ENCODE assay signal across 9 cellular contexts in the genomic region with DNA sequence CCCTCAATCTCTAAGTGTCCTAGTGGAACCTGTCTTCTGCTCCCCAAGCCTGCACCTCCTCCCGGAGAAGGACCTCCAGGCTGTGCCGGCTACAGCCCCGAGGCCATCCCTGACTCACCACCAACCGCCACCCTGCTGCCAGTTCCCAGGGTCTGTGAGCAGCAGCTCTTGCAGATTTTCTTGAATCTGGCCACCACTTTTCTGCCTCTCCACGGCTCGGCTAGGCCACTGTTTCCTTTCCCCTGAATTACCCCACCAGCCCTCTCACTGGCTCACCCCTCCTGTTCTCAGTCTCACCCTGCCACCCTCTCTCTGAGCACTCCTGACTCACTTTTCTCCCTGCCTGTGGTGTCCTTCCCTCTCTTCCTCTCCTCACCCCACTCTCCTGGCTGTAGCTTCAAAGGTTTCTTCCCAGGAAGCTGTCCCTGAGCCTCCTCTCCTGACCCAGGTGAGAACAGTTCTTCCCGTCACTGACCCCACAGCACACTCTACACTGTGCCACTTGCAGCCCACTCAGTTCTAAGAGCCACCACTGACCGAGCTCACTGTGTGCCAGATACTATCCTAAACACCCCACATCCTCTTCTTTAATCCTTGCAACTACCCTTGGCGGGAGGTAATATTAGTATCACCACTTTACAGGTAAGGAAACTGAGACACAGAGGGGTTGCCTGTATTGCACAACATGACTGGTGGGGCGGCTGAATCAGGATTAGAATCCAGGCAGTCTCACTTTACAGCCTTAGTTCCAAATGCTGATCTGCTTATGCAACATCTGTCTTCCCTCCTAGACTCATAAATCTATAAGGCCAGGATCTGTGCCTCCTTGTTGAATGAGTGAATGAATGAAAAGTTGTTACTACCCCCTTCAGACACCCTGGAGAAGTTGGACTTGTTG.
DNase-seq lines count a peak whose midpoint lies in the region; ATAC-seq and TF ChIP-seq lines count a peak whose summit lies in the region.
"Had no signal": no experiment of that assay in that cellular context is flagged by ENCODE, and none has a peak within 500 bp of the region (broad histone marks: within the 10 kb centered on the region; RNA-seq: fewer than 3 reads in every experiment).

No MANE protein-coding gene starts in this region.

- no peak for ATAC-seq in Right ventricle myocardium inferior
- no peak for ATAC-seq in upper lobe of left lung (ENCODE audit: low FRiP score in 2 of 2)

- peaks cover 79% of the 10 kb centered on the region for H3K4me1 Mint-ChIP-seq in activated CD4-positive, alpha-beta memory T cell treated with anti-CD3 and anti-CD28 coated beads, Interleukin-2, amount 10 ng/mL, durations not matched to agents 7 days and 5 days

- H3K27me3 Mint-ChIP-seq in activated CD4-positive, alpha-beta memory T cell treated with anti-CD3 and anti-CD28 coated beads, Interleukin-2, amount 10 ng/mL, durations not matched to agents 7 days and 5 days, result no peaks in the 10 kb centered on the region

- no peak overlapping the region for H3K27ac ChIP-seq in right atrium auricular region
- peak overlapping the region; percentile 49 to 87 (median 66) for H3K27ac ChIP-seq in upper lobe of left lung

- peak overlapping the region; percentile 67 for H3K27ac Mint-ChIP-seq in activated CD4-positive, alpha-beta memory T cell treated with anti-CD3 and anti-CD28 coated beads, Interleukin-2, amount 10 ng/mL, durations not matched to agents 7 days and 5 days

- H3K4me1 ChIP-seq in right atrium auricular region (peaks cover 0 to 74% of the 10 kb centered on the region in 2 donors), upper lobe of left lung (peaks cover 61 to 81% (median 71%) of the 10 kb centered on the region in 4 donors)

- H3K9me3 ChIP-seq in right atrium auricular region, result no peaks in the 10 kb centered on the region
- H3K9me3 ChIP-seq in upper lobe of left lung, result no peaks in the 10 kb centered on the region

- no peaks in the 10 kb centered on the region for H3K9me3 Mint-ChIP-seq in activated CD4-positive, alpha-beta memory T cell treated with anti-CD3 and anti-CD28 coated beads, Interleukin-2, amount 10 ng/mL, durations not matched to agents 7 days and 5 days

- no peaks in the 10 kb centered on the region for H3K36me3 Mint-ChIP-seq in activated CD4-positive, alpha-beta memory T cell treated with anti-CD3 and anti-CD28 coated beads, Interleukin-2, amount 10 ng/mL, durations not matched to agents 7 days and 5 days (ENCODE audit: low read depth)

- H3K4me3 ChIP-seq in right atrium auricular region, result no peak overlapping the region
- no peak overlapping the region for H3K4me3 ChIP-seq in upper lobe of left lung

- POLR2A ChIA-PET in activated CD4-positive, alpha-beta memory T cell treated with anti-CD3 and anti-CD28 coated beads, Interleukin-2, amount 10 ng/mL, durations not matched to agents 7 days and 5 days (lab: Charles Lee), result interaction anchor here (0.7 to 1.1 kb wide), 2 partner anchors 26 to 29 kb away, joined by 3 to 4 read pairs; no protein-coding TSS in a partner anchor

- DNase-seq in Right ventricle myocardium inferior (ENCODE audit: missing footprints) (peak; percentile 11), right atrium auricular region (ENCODE audit: low spot score) (no peak), glomerular visceral epithelial cell (ENCODE audit: extremely low spot score) (peak; percentile 78), upper lobe of left lung (no peak), HT-29 (ENCODE audit: low spot score) (no peak), NCI-H1105 treated with DMSO at 0.1 percent for 48 hours (lab: John Stamatoyannopoulos, UW) (no peak)
- DNase-seq in activated CD4-positive, alpha-beta memory T cell treated with anti-CD3 and anti-CD28 coated beads, Interleukin-2, amount 10 ng/mL, durations not matched to agents 7 days and 5 days, result no peak
- DNase-seq in stimulated activated CD4-positive, alpha-beta T cell treated with anti-CD3 and anti-CD28 coated beads, Interleukin-2, amount 100 ng/mL, for 24 hours, result no peak
- DNase-seq: stimulated activated naive CD4-positive, alpha-beta T cell had no signal

- intact Hi-C loops in Right ventricle myocardium inferior (cut with DNase I), result no loop called here

- TF ChIP-seq EP300 in upper lobe of left lung (IDR thresholded peaks at IDR 0.05), result no peak

- no peak overlapping the region for H3K4me3 Mint-ChIP-seq in activated CD4-positive, alpha-beta memory T cell treated with anti-CD3 and anti-CD28 coated beads, Interleukin-2, amount 10 ng/mL, durations not matched to agents 7 days and 5 days

- H3K36me3 ChIP-seq in right atrium auricular region (no peaks in the 10 kb centered on the region), upper lobe of left lung (no peaks in the 10 kb centered on the region)

- 60 to 69% methylated on average over 10 of the region's 10 CpGs for WGBS in upper lobe of left lung, 2 donors

- H3K27me3 ChIP-seq in right atrium auricular region, result no peaks in the 10 kb centered on the region
- H3K27me3 ChIP-seq in upper lobe of left lung, result no peaks in the 10 kb centered on the region

- CTCF ChIA-PET in activated CD4-positive, alpha-beta memory T cell treated with anti-CD3 and anti-CD28 coated beads, Interleukin-2, amount 10 ng/mL, durations not matched to agents 7 days and 5 days (lab: Charles Lee), result interaction anchor here (0.7 kb wide), 1 partner anchor 10 kb away, joined by 3 read pairs; no protein-coding TSS in a partner anchor

- no peak for TF ChIP-seq POLR2A in upper lobe of left lung (IDR thresholded peaks at IDR 0.05)

- TF ChIP-seq CTCF in right atrium auricular region (IDR thresholded peaks at IDR 0.05), result no peak
- no peak for TF ChIP-seq CTCF in upper lobe of left lung (IDR thresholded peaks at IDR 0.05)

Comparison
In these comparisons a context has a peak if more than half of its experiments do, and no peak if none do; other contexts are left out.
1. DNase-seq: peak in Right ventricle myocardium inferior (single experiment) and glomerular visceral epithelial cell (single experiment); none in right atrium auricular region (single experiment), activated CD4-positive, alpha-beta memory T cell treated with anti-CD3 and anti-CD28 coated beads, Interleukin-2, amount 10 ng/mL, durations not matched to agents 7 days and 5 days (single experiment), upper lobe of left lung (0 of 2), HT-29 (single experiment), NCI-H1105 treated with DMSO at 0.1 percent for 48 hours (single experiment) and stimulated activated CD4-positive, alpha-beta T cell treated with anti-CD3 and anti-CD28 coated beads, Interleukin-2, amount 100 ng/mL, for 24 hours (0 of 2).
2. H3K27ac ChIP-seq: peak in upper lobe of left lung (4 of 4); none in right atrium auricular region (0 of 2).